Comparison of ENCODE assay signal across 9 cellular contexts in the genomic region with DNA sequence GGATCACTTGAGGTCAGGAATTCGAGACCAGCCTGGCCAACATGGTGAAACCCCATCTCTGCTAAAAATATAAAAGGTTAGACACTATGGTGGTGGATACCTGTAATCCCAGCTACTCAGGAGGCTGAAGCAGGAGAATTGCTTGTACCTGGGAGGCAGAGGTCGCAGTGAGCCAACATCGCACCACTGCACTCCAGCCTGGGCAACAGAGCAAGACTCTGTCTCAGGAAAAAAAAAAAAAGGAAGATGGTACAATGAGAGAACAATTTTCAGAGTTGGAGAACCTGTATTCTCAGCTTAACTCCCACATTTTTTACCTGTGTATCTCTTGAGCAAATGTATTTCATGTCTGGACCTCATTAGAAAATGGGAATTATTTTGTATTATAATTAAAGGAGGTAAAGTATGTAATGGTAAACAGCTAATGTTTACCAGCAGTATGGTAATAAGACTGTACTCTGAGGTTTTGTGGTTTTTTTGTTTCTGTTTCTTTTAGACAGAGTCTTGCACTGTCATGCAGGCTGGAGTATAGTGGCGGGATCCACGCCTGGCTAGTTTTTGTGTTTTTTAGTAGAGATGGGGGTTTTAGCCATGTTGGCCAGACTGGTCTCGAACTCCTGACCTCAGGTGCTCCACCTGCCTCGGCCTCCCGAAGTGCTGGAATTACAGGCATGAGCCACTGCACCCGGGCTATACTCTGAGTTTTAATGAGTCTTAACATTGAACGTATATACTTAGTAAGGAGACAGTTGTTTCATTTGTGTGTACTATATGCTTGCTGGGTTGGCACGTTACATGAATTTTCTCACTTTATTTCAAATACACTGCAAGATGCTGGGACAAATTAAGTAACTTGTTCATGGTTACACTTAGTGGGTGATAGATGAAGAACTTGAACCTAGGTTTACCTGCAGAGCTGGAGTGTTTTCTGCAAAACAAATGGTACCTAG. TPM values are rescaled to one million over a fixed set of nuclear protein-coding genes. Genes with fewer than 3 reads are reported as not detected.
DNase-seq lines count a peak whose midpoint lies in the region; ATAC-seq, FAIRE-seq and TF ChIP-seq lines count a peak whose summit lies in the region.
"Had no signal": no experiment of that assay in that cellular context is flagged by ENCODE, and none has a peak within 500 bp of the region (broad histone marks: within the 10 kb centered on the region; RNA-seq: fewer than 3 reads in every experiment).

No MANE protein-coding gene starts in this region.

- H3K36me3 ChIP-seq in small intestine (ENCODE audit: control insufficient read depth in 2 of 2, insufficient read depth in 2 of 2, low read length in 2 of 2) (no peaks in the 10 kb centered on the region), testis (ENCODE audit: low read depth, missing control alignments) (no peaks in the 10 kb centered on the region)

- H3K27ac ChIP-seq in small intestine (ENCODE audit: low read depth in 1 of 2, low read length in 1 of 2): peak overlapping the region; percentile 3 to 79
- no peak overlapping the region for H3K27ac ChIP-seq in testis
- H3K27ac ChIP-seq: A549 had no signal

- H3K27me3 ChIP-seq in small intestine (ENCODE audit: control insufficient read depth in 2 of 2, insufficient read depth in 2 of 2, low read length in 2 of 2): no peaks in the 10 kb centered on the region
- no peaks in the 10 kb centered on the region for H3K27me3 ChIP-seq in testis

- no peak for DNase-seq in activated CD4-positive, CD25-positive, alpha-beta regulatory T cell (lab: John Stamatoyannopoulos, UW)
- DNase-seq in OCI-M1 (lab: John Stamatoyannopoulos, UW) (peak; percentile 100), small intestine (peak; percentile 18), DMS53 treated with DMSO at 0.1 percent for 48 hours (lab: John Stamatoyannopoulos, UW; ENCODE audit: unreplicated experiment) (no peak), SHP77 (lab: John Stamatoyannopoulos, UW) (no peak), testis (no peak)

- H3K4me3 ChIP-seq in small intestine (ENCODE audit: low read depth in 1 of 2, low read length in 2 of 2) (no peak overlapping the region), testis (no peak overlapping the region)
- H3K4me3 ChIP-seq: A549 had no signal

- 69 to 90% (median 70%) methylated on average over 11 of the region's 11 CpGs for WGBS in small intestine, 3 donors
- 91 to 93% methylated on average over 11 of the region's 11 CpGs for WGBS in testis, 2 donors

- no peak for TF ChIP-seq CTCF in testis (IDR thresholded peaks at IDR 0.05)

- peak; percentile 67 to 75 for ATAC-seq in activated CD4-positive, CD25-positive, alpha-beta regulatory T cell treated with anti-CD3 and anti-CD28 coated beads, Interleukin-2, amount 50 U/mL, for 24 hours
- ATAC-seq in HG02852 (IDR thresholded peaks at IDR 0.05; ENCODE audit: unreplicated experiment): peak; percentile 94
- ATAC-seq: A549 had no signal

- no peaks in the 10 kb centered on the region for H3K9me3 ChIP-seq in small intestine (ENCODE audit: control insufficient read depth, low read depth)
- no peaks in the 10 kb centered on the region for H3K9me3 ChIP-seq in testis
- H3K9me3 ChIP-seq: A549 had no signal

- no peak for FAIRE-seq in small intestine (lab: Jason Lieb, UNC)
- FAIRE-seq: A549 had no signal

- H3K4me1 ChIP-seq in small intestine (ENCODE audit: control insufficient read depth in 2 of 2, insufficient read depth in 1 of 2, low read depth in 1 of 2, low read length in 1 of 2): peaks cover 0 to 16% of the 10 kb centered on the region in 2 donors
- no peaks in the 10 kb centered on the region for H3K4me1 ChIP-seq in testis

- intact Hi-C loops in testis (cut with DNase I; ENCODE audit: low total_unique reads): no loop called here

- TF ChIP-seq POLR2A in testis (IDR thresholded peaks at IDR 0.05): no peak

RNA-seq across cellular contexts. Expression of gene UHRF2, which starts 16.2 kb away (rescaled TPM):
- 10 to 100 TPM; 12.5 to 13.3 (median 13.0) TPM for polyA plus RNA-seq in small intestine
- total RNA-seq in testis: 10 to 100 TPM; 56.1 to 59.2 TPM
- 36.4 TPM for polyA plus RNA-seq in testis (ENCODE audit: insufficient read depth, low read depth, low replicate concordance)

Comparison
In these comparisons a context has a peak if more than half of its experiments do, and no peak if none do; other contexts are left out.
1. DNase-seq: peak in OCI-M1 (single experiment) and small intestine (single experiment); none in activated CD4-positive, CD25-positive, alpha-beta regulatory T cell (0 of 4), DMS53 treated with DMSO at 0.1 percent for 48 hours (single experiment), SHP77 (0 of 2) and testis (single experiment).
2. H3K27ac ChIP-seq: peak in small intestine (2 of 2); none in testis (0 of 2).